In the genomic region with DNA sequence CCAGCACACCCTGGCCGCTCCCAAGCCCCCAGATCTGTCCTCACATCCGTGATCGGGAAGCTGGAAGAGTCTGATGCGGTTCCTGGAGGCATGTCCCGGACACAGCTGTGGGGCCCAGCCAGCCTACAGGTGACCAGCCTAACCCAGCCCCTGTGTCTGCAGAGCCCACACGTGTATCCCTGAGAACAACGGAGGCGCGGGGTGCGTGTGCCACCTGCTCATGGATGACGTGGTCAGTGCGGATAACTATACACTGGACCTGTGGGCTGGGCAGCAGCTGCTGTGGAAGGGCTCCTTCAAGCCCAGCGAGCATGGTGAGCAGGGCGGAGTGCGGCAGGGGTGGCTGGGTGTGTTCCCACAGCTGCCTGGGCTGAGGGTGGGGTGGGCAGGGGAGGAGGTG, we compare ENCODE assay signal across 17 cellular contexts. TPM values are rescaled to one million over a fixed set of nuclear protein-coding genes. Genes with fewer than 3 reads are reported as not detected.
DNase-seq lines count a peak whose midpoint lies in the region; ATAC-seq, FAIRE-seq and TF ChIP-seq lines count a peak whose summit lies in the region.
"Had no signal": no experiment of that assay in that cellular context is flagged by ENCODE, and none has a peak within 500 bp of the region (broad histone marks: within the 10 kb centered on the region; RNA-seq: fewer than 3 reads in every experiment).

No MANE protein-coding gene starts in this region.

- no peak overlapping the region for H4K5ac ChIP-seq in H1 (ENCODE audit: insufficient read length, low read depth, low read length)

- no peaks in the 10 kb centered on the region for H3K9me3 Mint-ChIP-seq in CD4-positive, alpha-beta T cell
- peaks cover 0 to 2% (median 0%) of the 10 kb centered on the region in 7 donors for H3K9me3 Mint-ChIP-seq in naive B cell
- H3K9me3 Mint-ChIP-seq: CD8-positive, alpha-beta T cell had no signal

- H3K4me1 ChIP-seq in H1 (replicated peaks in 1 of 4; ENCODE audit: control insufficient read depth in 3 of 4, insufficient read depth in 4 of 4, low read length in 3 of 4) = no peaks in the 10 kb centered on the region
- H3K4me1 ChIP-seq: BE2C had no signal

- no peak overlapping the region for H3K4me2 ChIP-seq in H1 (ENCODE audit: insufficient read depth in 1 of 2, low read depth in 2 of 2, low read length in 2 of 2)

- H2AK5ac ChIP-seq in H1 (ENCODE audit: low read depth, low read length) = no peak overlapping the region

- no peak overlapping the region for H3K4me3 Mint-ChIP-seq in CD4-positive, alpha-beta T cell
- peak overlapping the region in 1 of 8 donors; percentile 21 for H3K4me3 Mint-ChIP-seq in naive B cell
- H3K4me3 Mint-ChIP-seq: CD8-positive, alpha-beta T cell; IgD-negative memory B cell had no signal

- peak overlapping the region; percentile 40 for H4K91ac ChIP-seq in H1 (replicated peaks; ENCODE audit: insufficient read length, low read length)

- H4K20me1 ChIP-seq in H1 (replicated peaks in 1 of 2; ENCODE audit: control insufficient read depth in 1 of 2, insufficient read depth in 2 of 2, low read length in 2 of 2) = peaks cover 0 to 3% of the 10 kb centered on the region in 2 experiments

- H2BK15ac ChIP-seq in H1 (ENCODE audit: low read length) = no peak overlapping the region

- WGBS in H1 (ENCODE audit: extremely low coverage in 1 of 2, insufficient coverage in 1 of 2, insufficient read length in 1 of 2, insufficient replicate concordance in 2 of 2, low coverage in 1 of 2, low lambda C conversion rate in 2 of 2, missing lambda C conversion rate in 1 of 2), 2 experiments = 93% methylated on average over 12 of the region's 15 CpGs; no CpG with 5 or more reads in 1 of the 2 experiments

- TF ChIP-seq CTCF in CD4-positive, alpha-beta T cell (IDR thresholded peaks at IDR 0.05) = no peak
- TF ChIP-seq CTCF in H1 (IDR thresholded peaks at IDR 0.05; ENCODE audit: control extremely low read depth in 1 of 3, insufficient read depth in 1 of 3, low read depth in 1 of 3, low read length in 3 of 3) = no peak

- H2BK12ac ChIP-seq in H1 (ENCODE audit: low read depth, low read length) = no peak overlapping the region

- no peak for DNase-seq in CD4-positive, alpha-beta T cell
- DNase-seq in NCI-H774 (lab: John Stamatoyannopoulos, UW) (peak; percentile 44), H1 (ENCODE audit: low read depth in 1 of 2, low spot score in 2 of 2) (no peak), naive B cell (no peak), activated gamma-delta T cell treated with Interleukin-2 at 50 U/mL for 16 hours (no peak), HuH-7.5 (ENCODE audit: low spot score) (no peak)
- DNase-seq: BE2C; CD8-positive, alpha-beta T cell; DMS79 treated with DMSO at 0.1 percent for 48 hours; NCI-H187 treated with DMSO at 0.1 percent for 48 hours; NCI-H446 treated with DMSO at 0.1 percent for 48 hours had no signal

- no peaks in the 10 kb centered on the region for H3K4me1 Mint-ChIP-seq in CD4-positive, alpha-beta T cell (ENCODE audit: low read depth)
- H3K4me1 Mint-ChIP-seq in naive B cell = peaks cover 37 to 77% (median 47%) of the 10 kb centered on the region in 3 donors

- no peak overlapping the region for H3K56ac ChIP-seq in H1 (replicated peaks; ENCODE audit: insufficient read length, low read depth, low read length)

- no peak overlapping the region for H2BK5ac ChIP-seq in H1 (ENCODE audit: low read depth, low read length)

- no peak overlapping the region for H4K8ac ChIP-seq in H1 (ENCODE audit: extremely low read depth, insufficient read depth, low read length)

- POLR2A ChIA-PET in CD4-positive, alpha-beta T cell (lab: Charles Lee) = no interaction called here
- POLR2A ChIA-PET in H1 (lab: Charles Lee; ENCODE audit: partially characterized antibody) = interaction anchor here (0.6 kb wide), 1 partner anchor 15 kb away, joined by 3 read pairs; no protein-coding TSS in a partner anchor

- H3K23me2 ChIP-seq in H1 (ENCODE audit: low read depth, low read length) = no peaks in the 10 kb centered on the region

- H3K9ac ChIP-seq in H1 (replicated peaks in 1 of 4; ENCODE audit: extremely low read depth in 1 of 4, low read depth in 3 of 4, low read length in 3 of 4) = no peak overlapping the region

- no peak overlapping the region for H2BK20ac ChIP-seq in H1 (ENCODE audit: low read length)

- FAIRE-seq in H1 (lab: Jason Lieb, UNC) = no peak
- FAIRE-seq: D721Med, G401.6, GM12891, GM19239 had no signal

- H2AFZ ChIP-seq in H1 (ENCODE audit: low read length) = no peak overlapping the region

- H3K4me3 ChIP-seq in H1 (ENCODE audit: extremely low read depth in 1 of 4, insufficient read depth in 2 of 4, low read depth in 3 of 4, low read length in 4 of 4) = no peak overlapping the region

- TF ChIP-seq RAD21 in H1 (IDR thresholded peaks at IDR 0.05 in 1 of 2, conservative IDR thresholded peaks at IDR 0.05 in 1 of 2; ENCODE audit: low read depth in 2 of 2, low read length in 2 of 2) = no peak

- H3K27ac ChIP-seq in CD4-positive, alpha-beta T cell (ENCODE audit: low read depth, low read length) = no peak overlapping the region
- H3K27ac ChIP-seq in H1 (ENCODE audit: low read depth, low read length) = no peak overlapping the region

- H3K27me3 Mint-ChIP-seq in CD4-positive, alpha-beta T cell = no peaks in the 10 kb centered on the region
- no peaks in the 10 kb centered on the region for H3K27me3 Mint-ChIP-seq in naive B cell
- H3K27me3 Mint-ChIP-seq: IgD-negative memory B cell had no signal

- H3K4ac ChIP-seq in H1 (replicated peaks; ENCODE audit: insufficient read length, low read depth, low read length) = no peak overlapping the region

- H3K36me3 ChIP-seq in H1 (ENCODE audit: control insufficient read depth in 2 of 4, insufficient read depth in 4 of 4, low read length in 3 of 4) = peaks cover 0 to 6% (median 3%) of the 10 kb centered on the region in 4 experiments; a peak in 4 of 8 replicates
- H3K36me3 ChIP-seq: BE2C had no signal

- no peak overlapping the region for H3K23ac ChIP-seq in H1 (ENCODE audit: insufficient read length)

- no peaks in the 10 kb centered on the region for H3K27me3 ChIP-seq in CD4-positive, alpha-beta T cell (ENCODE audit: control insufficient read depth, insufficient read depth, low read length)
- H3K27me3 ChIP-seq in H1 (replicated peaks in 1 of 4; ENCODE audit: control insufficient read depth in 3 of 4, extremely low read depth in 1 of 4, insufficient read depth in 3 of 4, low read length in 3 of 4) = no peaks in the 10 kb centered on the region
- H3K27me3 ChIP-seq: BE2C had no signal

- no peak for ATAC-seq in CD4-positive, alpha-beta T cell (ENCODE audit: poor library complexity)
- ATAC-seq in naive B cell (ENCODE audit: low read depth in 2 of 2) (no peak), GM21423 (IDR thresholded peaks at IDR 0.05; ENCODE audit: unreplicated experiment) (no peak)
- ATAC-seq: CD8-positive, alpha-beta T cell had no signal

- no peaks in the 10 kb centered on the region for H3K9me3 ChIP-seq in CD4-positive, alpha-beta T cell (ENCODE audit: control insufficient read depth, low read length)
- no peaks in the 10 kb centered on the region for H3K9me3 ChIP-seq in H1 (ENCODE audit: insufficient read depth in 2 of 2, low read depth in 1 of 2, low read length in 1 of 2)
- H3K9me3 ChIP-seq: BE2C had no signal

- CTCF ChIA-PET in CD4-positive, alpha-beta T cell (lab: Charles Lee) = interaction anchor here (1.2 kb wide), 1 partner anchor 110 kb away, joined by 3 read pairs; no protein-coding TSS in a partner anchor
- CTCF ChIA-PET in H1 (lab: Charles Lee; ENCODE audit: partially characterized antibody) = interaction anchor here (1.7 to 3.6 kb wide), 2 partner anchors 11 to 31 kb away, joined by 4 to 18 read pairs; no protein-coding TSS in a partner anchor

- H3K79me2 ChIP-seq in H1 (ENCODE audit: control insufficient read depth in 1 of 2, insufficient read depth in 2 of 2, low read length in 2 of 2) = no peaks in the 10 kb centered on the region

- peak overlapping the region; percentile 27 for H3K27ac Mint-ChIP-seq in CD4-positive, alpha-beta T cell
- H3K27ac Mint-ChIP-seq in naive B cell = peak overlapping the region in 5 of 6 donors; percentile 18 to 89 (median 49)
- H3K27ac Mint-ChIP-seq: CD8-positive, alpha-beta T cell; IgD-negative memory B cell had no signal

- intact Hi-C loops in CD4-positive, alpha-beta T cell (cut with DNase I, micrococcal nuclease) = no loop called here

- no peak overlapping the region for H3K18ac ChIP-seq in H1 (ENCODE audit: extremely low read depth, low read length)

- H3K36me3 Mint-ChIP-seq in CD4-positive, alpha-beta T cell (ENCODE audit: low read depth) = peaks cover 97% of the 10 kb centered on the region
- H3K36me3 Mint-ChIP-seq in naive B cell = peaks cover 16 to 47% of the 10 kb centered on the region in 2 donors

- no peak overlapping the region for H2BK120ac ChIP-seq in H1 (replicated peaks; ENCODE audit: low read depth, low read length)

- no peak overlapping the region for H3K14ac ChIP-seq in H1 (ENCODE audit: insufficient read length)

- TF ChIP-seq POLR2A in H1 (IDR thresholded peaks at IDR 0.05; ENCODE audit: control extremely low read depth in 1 of 2, low read depth in 2 of 2, low read length in 2 of 2) = no peak

- H3K79me1 ChIP-seq in H1 (ENCODE audit: low read depth, low read length) = no peaks in the 10 kb centered on the region

- TF ChIP-seq EP300 in H1 (IDR thresholded peaks at IDR 0.05; ENCODE audit: borderline replicate concordance in 1 of 2, low read depth in 2 of 2, low read length in 2 of 2) = no peak

RNA-seq across cellular contexts. Expression of gene IL4R, which starts 30.9 kb away (rescaled TPM):
- 100 to 1,000 TPM; 145 to 147 TPM for total RNA-seq in CD4-positive, alpha-beta T cell
- 29.4 and 32.7 TPM in 2 replicates for total RNA-seq in H1 (2021; fragmentation: NEBNext Ultra II Directional; extraction: Animal tissue kit (Norgen Biotek cat#: 25700))
- polyA plus RNA-seq in H1 (2011; rRNA removed) (29.1 and 38.2 TPM in 2 replicates), naive B cell (ENCODE audit: low read depth in 6 of 6) (1,000 to 10,000 TPM in 1 of 6 donors, 100 to 1,000 TPM in 5; 355 to 1,202 (median 525) TPM)
- 25.4 TPM for polyA plus RNA-seq in H1 (2011; cell fraction: cytosol; rRNA removed)
- polyA plus RNA-seq in H1 (2011; cell fraction: nucleus; rRNA removed) = 31.2 TPM
- polyA plus RNA-seq in H1 (2012, experiment 1 of 2) = 22.5 to 25.9 TPM (median 24.5 TPM) in 4 replicates
- 21.4 TPM for polyA plus RNA-seq in H1 (2012, experiment 2 of 2)
- polyA plus RNA-seq in H1 (2013, experiment 1 of 2) = 34.5 TPM
- 34.4 TPM for polyA plus RNA-seq in H1 (2013, experiment 2 of 2)
- polyA minus RNA-seq in H1 (2011; rRNA and poly(A)+ RNA removed) = 26.9 and 37.0 TPM in 2 replicates
- 15.6 TPM for polyA minus RNA-seq in H1 (2011; cell fraction: cytosol; rRNA and poly(A)+ RNA removed)
- polyA minus RNA-seq in H1 (2011; cell fraction: nucleus; rRNA and poly(A)+ RNA removed) = 17.7 TPM

RNA-seq across cellular contexts. Expression of gene IL21R, which starts 57.3 kb away (rescaled TPM):
- total RNA-seq in CD4-positive, alpha-beta T cell = 10 to 100 TPM; 34.5 to 34.8 TPM
- 0.34 TPM in 2 replicates for total RNA-seq in H1 (2021; fragmentation: NEBNext Ultra II Directional; extraction: Animal tissue kit (Norgen Biotek cat#: 25700))
- polyA plus RNA-seq in H1 (2011; rRNA removed) (0.70 and 0.75 TPM in 2 replicates), naive B cell (ENCODE audit: low read depth in 6 of 6) (100 to 1,000 TPM in 1 of 6 donors, 10 to 100 TPM in 5; 47.9 to 118 (median 74.5) TPM)
- 0.79 TPM for polyA plus RNA-seq in H1 (2011; cell fraction: cytosol; rRNA removed)
- 0.43 TPM for polyA plus RNA-seq in H1 (2011; cell fraction: nucleus; rRNA removed)
- polyA plus RNA-seq in H1 (2012, experiment 1 of 2) = 0.29 to 0.58 TPM (median 0.34 TPM) in 4 replicates
- polyA plus RNA-seq in H1 (2012, experiment 2 of 2) = 0.33 TPM
- polyA plus RNA-seq in H1 (2013, experiment 1 of 2) = 0.97 TPM
- polyA plus RNA-seq in H1 (2013, experiment 2 of 2) = 0.96 TPM
- 1.1 and 1.9 TPM in 2 replicates for polyA minus RNA-seq in H1 (2011; rRNA and poly(A)+ RNA removed)
- polyA minus RNA-seq in H1 (2011; cell fraction: cytosol; rRNA and poly(A)+ RNA removed) = not detected
- not detected for polyA minus RNA-seq in H1 (2011; cell fraction: nucleus; rRNA and poly(A)+ RNA removed)

Comparison
In these comparisons a context has a peak if more than half of its experiments do, and no peak if none do; other contexts are left out.
1. RNA of gene IL21R, which starts 57.3 kb away (total RNA-seq): 34.5 to 34.8 TPM in CD4-positive, alpha-beta T cell; 0.34 TPM in H1; every median in the first group is over 10 times any median in the second.